In the genomic region with DNA sequence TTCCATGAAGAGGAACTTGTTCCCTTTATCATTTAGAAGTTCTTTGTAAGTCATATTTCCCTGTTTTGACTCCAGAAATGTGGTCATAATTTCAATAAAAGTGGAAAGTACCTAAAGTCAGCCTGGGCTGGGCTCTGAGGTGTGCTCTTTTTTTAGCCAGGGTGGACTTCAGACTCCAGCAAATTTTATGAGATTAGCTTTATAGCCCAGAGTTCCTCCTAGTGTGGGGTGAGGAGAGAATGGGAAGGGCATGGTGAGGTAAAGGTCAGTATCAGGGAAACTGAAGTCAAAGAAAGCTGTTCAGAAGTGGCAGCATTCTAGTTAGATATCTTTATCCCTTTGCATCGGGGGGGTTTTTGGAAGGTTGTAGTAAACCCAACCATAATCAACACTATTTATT, we compare ENCODE assay signal across 22 cellular contexts.
A peak's percentile ranks its signal among the peaks of the same experiment; 100 is the strongest.
DNase-seq lines count a peak whose midpoint lies in the region; ATAC-seq and TF ChIP-seq lines count a peak whose summit lies in the region.
"Had no signal": no experiment of that assay in that cellular context is flagged by ENCODE, and none has a peak within 500 bp of the region (broad histone marks: within the 10 kb centered on the region; RNA-seq: fewer than 3 reads in every experiment).

No MANE protein-coding gene starts in this region.

- H3K4me2 ChIP-seq in KMS-11 (peak overlapping the region; percentile 23), mammary epithelial cell (ENCODE audit: insufficient read depth, low read depth, low read length) (no peak overlapping the region)
- H3K4me2 ChIP-seq: BLaER1 treated with 17β-estradiol and CSF1 and Interleukin-3, amounts not matched to agents 10 nM and 100 nM had no signal

- no peaks in the 10 kb centered on the region for H3K9me3 ChIP-seq in mammary epithelial cell (replicated peaks; ENCODE audit: insufficient read depth, low read length)
- no peaks in the 10 kb centered on the region for H3K9me3 ChIP-seq in mucosa of rectum (ENCODE audit: control insufficient read depth in 2 of 2, low read length in 2 of 2)

- no peak for ATAC-seq in GM19397 (IDR thresholded peaks at IDR 0.05; ENCODE audit: unreplicated experiment)
- ATAC-seq: CD8-positive, alpha-beta T cell had no signal

- H3K4me3 ChIP-seq in KMS-11 (IDR thresholded peaks at IDR 0.05; ENCODE audit: insufficient read depth, low read depth, low read length), result no peak overlapping the region
- no peak overlapping the region for H3K4me3 ChIP-seq in mammary epithelial cell (replicated peaks in 1 of 3; ENCODE audit: insufficient read depth in 1 of 3, low read depth in 2 of 3, low read length in 3 of 3)
- H3K4me3 ChIP-seq in mucosa of rectum (ENCODE audit: low read length in 2 of 2), result peak overlapping the region in 1 of 2 donors; percentile 7
- H3K4me3 ChIP-seq: BLaER1 treated with 17β-estradiol and CSF1 and Interleukin-3, amounts not matched to agents 10 nM and 100 nM had no signal

- H3K9ac ChIP-seq in KMS-11 (no peak overlapping the region), mammary epithelial cell (ENCODE audit: insufficient read depth, low read length) (no peak overlapping the region), mucosa of rectum (ENCODE audit: low read depth in 1 of 2, low read length in 2 of 2) (peak overlapping the region in 1 of 2 donors; percentile 21)
- H3K9ac ChIP-seq: BLaER1 treated with 17β-estradiol and CSF1 and Interleukin-3, amounts not matched to agents 10 nM and 100 nM had no signal

- CTCF ChIA-PET in mammary epithelial cell (lab: Charles Lee; ENCODE audit: low non-redundant PET), result no interaction called here

- peak overlapping the region; percentile 27; the same call in 1 of the 2 replicates for H3K27ac ChIP-seq in KMS-11
- H3K27ac ChIP-seq in mammary epithelial cell (ENCODE audit: insufficient read depth, low read depth, low read length), result no peak overlapping the region
- H3K27ac ChIP-seq in mucosa of rectum (ENCODE audit: low read depth in 2 of 2, low read length in 2 of 2), result peak overlapping the region; percentile 86
- H3K27ac ChIP-seq: BLaER1 treated with 17β-estradiol and CSF1 and Interleukin-3, amounts not matched to agents 10 nM and 100 nM; HL-60 had no signal

- intact Hi-C loops in mammary epithelial cell (cut with micrococcal nuclease), result no loop called here

- H3K36me3 ChIP-seq in KMS-11 (ENCODE audit: insufficient read depth), result no peaks in the 10 kb centered on the region
- no peaks in the 10 kb centered on the region for H3K36me3 ChIP-seq in mammary epithelial cell (ENCODE audit: insufficient read depth, low read length)
- no peaks in the 10 kb centered on the region for H3K36me3 ChIP-seq in mucosa of rectum (ENCODE audit: control insufficient read depth in 2 of 2, insufficient read depth in 2 of 2, low read length in 2 of 2)
- H3K36me3 ChIP-seq: BLaER1 treated with 17β-estradiol and CSF1 and Interleukin-3, amounts not matched to agents 10 nM and 100 nM had no signal

- DNase-seq in CD1c-positive myeloid dendritic cell (ENCODE audit: extremely low spot score), result peak; percentile 13
- DNase-seq in mammary epithelial cell, result peak; percentile 40
- no peak for DNase-seq in amygdala (lab: John Stamatoyannopoulos, UW)
- DNase-seq in activated CD4-positive, CD25-positive, alpha-beta regulatory T cell (lab: John Stamatoyannopoulos, UW), result no peak
- DNase-seq in NCI-H69 (lab: John Stamatoyannopoulos, UW), result no peak
- DNase-seq: 8988T; CD8-positive, alpha-beta T cell; DMS153; H7; HFFc6; KG1; NCI-H1694; NCI-H2081; NCI-H2171; NCI-H524 treated with DMSO at 0.1 percent for 48 hours; OCI-M1; SHP77 had no signal

- dilution Hi-C loops in mammary epithelial cell (cut with HindIII; ENCODE audit: low sequenced_read_pairs), result loop anchor here (25.0 kb wide), 1 partner anchor 204 kb away; no protein-coding TSS in a partner anchor

- BruUV-seq in mammary epithelial cell (replicated peaks; lab: Mats Ljungman, UMichigan), result no TSS peak

- 100% methylated on average over 1 of the region's 1 CpG for WGBS in mammary epithelial cell (ENCODE audit: low coverage, missing lambda C conversion rate)

- H3K79me2 ChIP-seq in KMS-11 (ENCODE audit: insufficient read depth, low read depth), result no peaks in the 10 kb centered on the region
- H3K79me2 ChIP-seq in mammary epithelial cell (ENCODE audit: insufficient read depth, low read length), result peaks cover 6% of the 10 kb centered on the region

- H3K27me3 ChIP-seq in KMS-11 (ENCODE audit: insufficient read depth, low read depth) (no peaks in the 10 kb centered on the region), mammary epithelial cell (ENCODE audit: insufficient read depth, low read length) (no peaks in the 10 kb centered on the region), mucosa of rectum (ENCODE audit: control insufficient read depth in 2 of 2, insufficient read depth in 2 of 2, low read length in 2 of 2) (no peaks in the 10 kb centered on the region)

- H3K4me1 ChIP-seq in KMS-11 (ENCODE audit: low read depth, poor library complexity, severe bottlenecking) (peaks cover 58% of the 10 kb centered on the region), mammary epithelial cell (ENCODE audit: insufficient read depth, low read length) (peaks cover 35% of the 10 kb centered on the region), mucosa of rectum (ENCODE audit: control insufficient read depth in 2 of 2, insufficient read depth in 2 of 2, low read length in 2 of 2) (peaks cover 22 to 34% of the 10 kb centered on the region in 2 donors)

- H2AFZ ChIP-seq in KMS-11 (ENCODE audit: low read depth) (no peak overlapping the region), mammary epithelial cell (ENCODE audit: low read depth, low read length) (no peak overlapping the region)

- H4K20me1 ChIP-seq in KMS-11 (ENCODE audit: insufficient read depth), result no peaks in the 10 kb centered on the region
- H4K20me1 ChIP-seq in mammary epithelial cell (ENCODE audit: insufficient read depth, low read length), result no peaks in the 10 kb centered on the region
- H4K20me1 ChIP-seq: BLaER1 treated with 17β-estradiol and CSF1 and Interleukin-3, amounts not matched to agents 10 nM and 100 nM had no signal

- TF ChIP-seq CTCF in KMS-11 (conservative IDR thresholded peaks at IDR 0.05; ENCODE audit: low read depth, low read length) (no peak), mammary epithelial cell (conservative IDR thresholded peaks at IDR 0.05 in 1 of 2, IDR thresholded peaks at IDR 0.05 in 1 of 2; ENCODE audit: extremely low read depth in 1 of 2, insufficient read depth in 1 of 2, low read depth in 1 of 2, low read length in 2 of 2) (no peak)

- in situ Hi-C loops in mammary epithelial cell (cut with MboI; ENCODE audit: low sequenced_read_pairs in 2 of 2), result loop anchor here in 1 of 2 donors (10.0 kb wide), 1 partner anchor 197 kb away; no protein-coding TSS in a partner anchor

Comparison
In these comparisons a context has a peak if more than half of its experiments do, and no peak if none do; other contexts are left out.
1. DNase-seq: peak in CD1c-positive myeloid dendritic cell (single experiment) and mammary epithelial cell (single experiment); none in amygdala (0 of 56), activated CD4-positive, CD25-positive, alpha-beta regulatory T cell (0 of 4) and NCI-H69 (single experiment).